ENCODE assay signal across 20 cellular contexts in the genomic region with DNA sequence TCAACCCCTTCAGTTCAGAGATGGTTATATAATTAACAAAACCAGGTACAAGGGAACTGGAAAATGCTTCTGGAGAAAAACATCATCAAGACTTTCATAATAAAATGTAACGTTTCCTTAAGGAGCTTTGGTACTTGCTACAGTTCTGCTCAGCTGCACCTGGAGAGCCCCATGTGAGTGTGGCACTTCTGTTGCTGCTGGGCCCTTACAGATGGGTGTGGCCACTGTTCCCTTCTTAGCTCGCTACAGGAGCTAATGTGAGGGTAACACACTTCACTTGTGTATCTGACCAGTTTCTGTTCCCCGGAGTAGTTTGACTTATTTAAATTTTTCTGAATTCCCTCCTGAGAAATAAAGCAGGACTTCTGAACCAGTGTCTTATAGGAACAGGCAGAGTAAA. TPM values are rescaled to one million over a fixed set of nuclear protein-coding genes. Genes with fewer than 3 reads are reported as not detected.
DNase-seq lines count a peak whose midpoint lies in the region; ATAC-seq and TF ChIP-seq lines count a peak whose summit lies in the region.
"Had no signal": no experiment of that assay in that cellular context is flagged by ENCODE, and none has a peak within 500 bp of the region (broad histone marks: within the 10 kb centered on the region; RNA-seq: fewer than 3 reads in every experiment).

No MANE protein-coding gene starts in this region.

- 40 to 59% methylated on average over 2 to 3 of the region's 3 CpGs for WGBS in transverse colon (ENCODE audit: low coverage in 1 of 2), 2 donors

- H3K27me3 ChIP-seq in transverse colon = no peaks in the 10 kb centered on the region

- peaks cover 15 to 43% (median 31%) of the 10 kb centered on the region in 4 donors for H3K4me1 ChIP-seq in transverse colon

- H3K9me3 ChIP-seq in transverse colon = no peaks in the 10 kb centered on the region

- intact Hi-C loops in left colon (cut with DNase I, micrococcal nuclease) = loop anchor here in 1 of 2 donors (5.0 kb wide), 1 partner anchor 115 kb away; no protein-coding TSS in a partner anchor
- intact Hi-C loops in transverse colon (cut with DNase I; ENCODE audit: low total_unique reads) = no loop called here

- in situ Hi-C loops in transverse colon (cut with MboI; ENCODE audit: low pct_ligation_motif_present in 1 of 4, low pct_unique_long_range_greater_than_20kb in 1 of 4, low sequenced_read_pairs in 3 of 4) = no loop called here

- no peak for TF ChIP-seq CTCF in transverse colon (IDR thresholded peaks at IDR 0.05)

- H3K27ac ChIP-seq in transverse colon = peak overlapping the region; percentile 61 to 75 (median 72)

- TF ChIP-seq POLR2A in transverse colon (IDR thresholded peaks at IDR 0.05) = no peak

- peak; percentile 58 for ATAC-seq in left colon
- ATAC-seq in HG03045 (IDR thresholded peaks at IDR 0.05; ENCODE audit: unreplicated experiment) = no peak
- no peak for ATAC-seq in GM18909 (IDR thresholded peaks at IDR 0.05; ENCODE audit: poor library complexity, unreplicated experiment)
- ATAC-seq: activated T-cell treated with anti-CD3 and anti-CD28 coated beads, Interleukin-2, amount 50 U/mL, for 72 hours; HCT116; stimulated activated naive CD8-positive, alpha-beta T cell treated with anti-CD3 and anti-CD28 coated beads, Interleukin-15, Interleukin-2, amounts not matched to agents 100 U/mL and 50 U/mL, for 24 hours had no signal

- TF ChIP-seq EP300 in transverse colon (IDR thresholded peaks at IDR 0.05; ENCODE audit: low read depth) = no peak

- DNase-seq in NCI-H1105 (lab: John Stamatoyannopoulos, UW) (peak; percentile 46), NCI-H510A treated with DMSO at 0.1 percent for 48 hours (lab: John Stamatoyannopoulos, UW) (peak; percentile 72), left colon (peak; percentile 50 to 73), transverse colon (peak; percentile 66), NCI-H146 (lab: John Stamatoyannopoulos, UW) (no peak), medulla oblongata (ENCODE audit: extremely low spot score) (no peak)
- DNase-seq: activated CD4-positive, alpha-beta T cell treated with anti-CD3 and anti-CD28 coated beads, Interleukin-2, amount 50 U/mL, for 1 hour; activated T-cell treated with anti-CD3 and anti-CD28 coated beads, Interleukin-2, amount 50 U/mL, for 72 hours; cerebellar nuclear complex; immature natural killer cell; Right ventricle myocardium superior; stimulated activated naive CD8-positive, alpha-beta T cell treated with anti-CD3 and anti-CD28 coated beads, Interleukin-15, Interleukin-2, amounts not matched to agents 100 U/mL and 50 U/mL, for 24 hours had no signal

- H3K4me3 ChIP-seq in transverse colon = no peak overlapping the region
- H3K4me3 ChIP-seq: smooth muscle cell had no signal

- no peaks in the 10 kb centered on the region for H3K36me3 ChIP-seq in transverse colon

RNA-seq across cellular contexts. Expression of a gene that starts 4.0 kb away (rescaled TPM):
- total RNA-seq in left colon (1 to 10 TPM; 6.0 to 6.6 TPM), transverse colon (1 to 10 TPM; 6.0 to 9.6 (median 7.1) TPM)
- total RNA-seq: endothelial cell of umbilical vein; G401; smooth muscle cell; T-helper 2 cell treated with Interferon-gamma antibody and Interleukin-4, amounts not matched to agents 100 ng/mL and 5 ng/mL, for 36 hours had no signal

RNA-seq across cellular contexts. Expression of a gene that starts 56.8 kb away (rescaled TPM):
- total RNA-seq in left colon = 1 to 10 TPM; 1.4 to 1.5 TPM
- 1 to 10 TPM in 2 of 4 donors, not detected in 2; 1.9 to 4.4 TPM for total RNA-seq in transverse colon
- total RNA-seq: activated T-cell treated with anti-CD3 and anti-CD28 coated beads, Interleukin-2, amount 50 U/mL, for 72 hours; endothelial cell of umbilical vein; G401; omental fat pad; Right ventricle myocardium superior; smooth muscle cell; T-helper 2 cell treated with Interferon-gamma antibody and Interleukin-4, amounts not matched to agents 100 ng/mL and 5 ng/mL, for 36 hours had no signal

Comparison
In these comparisons a context has a peak if more than half of its experiments do, and no peak if none do; other contexts are left out.
1. DNase-seq: peak in NCI-H1105 (single experiment), NCI-H510A treated with DMSO at 0.1 percent for 48 hours (single experiment), left colon (2 of 2) and transverse colon (single experiment); none in NCI-H146 (single experiment) and medulla oblongata (single experiment).